In genomic region chr1:234681990-234682389, GRCh38 we compare ENCODE assay signal across 1 cellular context.
A peak's percentile ranks its signal among the peaks of the same experiment; 100 is the strongest.
TF ChIP-seq lines count a peak whose summit lies in the region.

No MANE protein-coding gene starts in this region.

TF ChIP-seq in K562, 482 proteins besides CTCF, POLR2A, EP300 and RAD21 (continued from another document):
- TF ChIP-seq, protein P1, sequence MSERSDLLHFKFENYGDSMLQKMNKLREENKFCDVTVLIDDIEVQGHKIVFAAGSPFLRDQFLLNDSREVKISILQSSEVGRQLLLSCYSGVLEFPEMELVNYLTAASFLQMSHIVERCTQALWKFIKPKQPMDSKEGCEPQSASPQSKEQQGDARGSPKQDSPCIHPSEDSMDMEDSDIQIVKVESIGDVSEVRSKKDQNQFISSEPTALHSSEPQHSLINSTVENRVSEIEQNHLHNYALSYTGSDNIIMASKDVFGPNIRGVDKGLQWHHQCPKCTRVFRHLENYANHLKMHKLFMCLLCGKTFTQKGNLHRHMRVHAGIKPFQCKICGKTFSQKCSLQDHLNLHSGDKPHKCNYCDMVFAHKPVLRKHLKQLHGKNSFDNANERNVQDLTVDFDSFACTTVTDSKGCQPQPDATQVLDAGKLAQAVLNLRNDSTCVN (CRISPR knock-in tag; IDR thresholded peaks at IDR 0.05): 0 out of 2 replicates have a peak, but pooled peaks have one; percentile 28
- TF ChIP-seq ZNF324 (CRISPR knock-in tag; IDR thresholded peaks at IDR 0.05) (no peak), THRB (CRISPR knock-in tag; conservative IDR thresholded peaks at IDR 0.05) (0 out of 2 replicates have a peak, but pooled peaks have one; percentile 22), CREB3L1 (IDR thresholded peaks at IDR 0.05; ENCODE audit: borderline replicate concordance, low read depth) (no peak), TCF7L2 (IDR thresholded peaks at IDR 0.05; ENCODE audit: low read depth, low read length) (no peak), ETV6 (IDR thresholded peaks at IDR 0.05; ENCODE audit: borderline replicate concordance in 1 of 2, low read depth in 2 of 2, low read length in 1 of 2) (no peak), ETV6 (CRISPR knock-in tag; IDR thresholded peaks at IDR 0.05; ENCODE audit: borderline replicate concordance) (no peak), ID3 (CRISPR knock-in tag; IDR thresholded peaks at IDR 0.05) (no peak), ID3 (tag; IDR thresholded peaks at IDR 0.05) (no peak), NR0B1 (IDR thresholded peaks at IDR 0.05; ENCODE audit: partially characterized antibody) (no peak), MTF1 (CRISPR knock-in tag; IDR thresholded peaks at IDR 0.05; ENCODE audit: borderline replicate concordance) (no peak), ZNF431 (CRISPR knock-in tag; IDR thresholded peaks at IDR 0.05) (no peak), SETDB1 (IDR thresholded peaks at IDR 0.05; ENCODE audit: low read length) (no peak), MXI1 (IDR thresholded peaks at IDR 0.05; ENCODE audit: low read depth, low read length) (no peak)
